In genomic region chr21:36141513-36141925, GRCh38 we compare ENCODE assay signal across 8 cellular contexts. TPM values are rescaled to one million over a fixed set of nuclear protein-coding genes. Genes with fewer than 3 reads are reported as not detected.
DNase-seq lines count a peak whose midpoint lies in the region; ATAC-seq and TF ChIP-seq lines count a peak whose summit lies in the region.

No MANE protein-coding gene starts in this region.

- H3K79me2 ChIP-seq in osteoblast (ENCODE audit: insufficient read depth, low read length) = peaks cover 3% of the 10 kb centered on the region

- H3K4me1 ChIP-seq in SJSA1 (replicated peaks) = peaks cover 5% of the 10 kb centered on the region
- H3K4me1 ChIP-seq in osteoblast (ENCODE audit: insufficient read depth, low read length) = peaks cover under 1% of the 10 kb centered on the region
- H3K4me1 ChIP-seq in upper lobe of left lung = peaks cover 0 to 6% (median 3%) of the 10 kb centered on the region in 4 donors

- no peak for TF ChIP-seq POLR2A in upper lobe of left lung (IDR thresholded peaks at IDR 0.05)

- H3K9me3 ChIP-seq in SJSA1 (replicated peaks) (no peaks in the 10 kb centered on the region), osteoblast (ENCODE audit: low read depth, low read length) (no peaks in the 10 kb centered on the region), upper lobe of left lung (no peaks in the 10 kb centered on the region)

- H4K20me1 ChIP-seq in osteoblast (ENCODE audit: insufficient read depth, low read length) = no peaks in the 10 kb centered on the region

- peak; percentile 92 to 96 for ATAC-seq in upper lobe of left lung (ENCODE audit: low FRiP score in 2 of 2)

- 16 to 21% methylated on average over 6 of the region's 6 CpGs for WGBS in upper lobe of left lung, 2 donors

- no peak for TF ChIP-seq EP300 in upper lobe of left lung (IDR thresholded peaks at IDR 0.05)

- H3K4me2 ChIP-seq in osteoblast (ENCODE audit: insufficient read depth, low read length) = no peak overlapping the region

- DNase-seq in ELR (ENCODE audit: low read depth) (peak; percentile 92), HEK293T (ENCODE audit: extremely low spot score) (peak; percentile 75), NCI-H1092 treated with DMSO at 0.1 percent for 48 hours (lab: John Stamatoyannopoulos, UW) (peak; percentile 94), SJSA1 (ENCODE audit: low read depth in 1 of 2, low spot score in 2 of 2) (peak; percentile 62 to 82), activated gamma-delta T cell treated with Interleukin-2 at 50 U/mL for 16 hours (peak; percentile 86), foreskin melanocyte (peak; percentile 52), osteoblast (ENCODE audit: insufficient read length, low spot score, missing footprints) (peak; percentile 87), upper lobe of left lung (peak; percentile 54 to 94)

- no peak overlapping the region for H2AFZ ChIP-seq in osteoblast (ENCODE audit: low read length)

- CTCF ChIA-PET in HEK293T (lab: Yijun Ruan, JAX) = interaction anchor here (0.7 to 1.5 kb wide), 4 partner anchors 9 to 79 kb away, joined by 3 to 6 read pairs (median 4); no protein-coding TSS in a partner anchor

- POLR2A ChIA-PET in HEK293T (lab: Yijun Ruan, JAX) = no interaction called here

- H3K27ac ChIP-seq in SJSA1 (no peak overlapping the region), osteoblast (ENCODE audit: low read depth, low read length) (no peak overlapping the region), upper lobe of left lung (no peak overlapping the region)

- H3K27me3 ChIP-seq in SJSA1 (replicated peaks) = no peaks in the 10 kb centered on the region
- no peaks in the 10 kb centered on the region for H3K27me3 ChIP-seq in osteoblast (ENCODE audit: insufficient read depth, low read length)
- no peaks in the 10 kb centered on the region for H3K27me3 ChIP-seq in upper lobe of left lung

- TF ChIP-seq CTCF in osteoblast (IDR thresholded peaks at IDR 0.05; ENCODE audit: extremely low read depth, low read depth, low read length) (peak; percentile 88), upper lobe of left lung (IDR thresholded peaks at IDR 0.05) (peak; percentile 67 to 90 (median 81))

- H3K4me3 ChIP-seq in SJSA1 (no peak overlapping the region), osteoblast (ENCODE audit: insufficient read depth, low read length) (no peak overlapping the region), upper lobe of left lung (no peak overlapping the region)

- peaks cover 46% of the 10 kb centered on the region for H3K36me3 ChIP-seq in SJSA1
- peaks cover 17% of the 10 kb centered on the region for H3K36me3 ChIP-seq in osteoblast (ENCODE audit: insufficient read depth, low read length)
- H3K36me3 ChIP-seq in upper lobe of left lung = peaks cover 0 to 5% (median 2%) of the 10 kb centered on the region in 4 donors

TF ChIP-seq in HEK293T, 16 proteins besides CTCF, POLR2A, EP300 and RAD21:
- no peak for TF ChIP-seq L3MBTL2 (conservative IDR thresholded peaks at IDR 0.05)
- TF ChIP-seq SUZ12 (IDR thresholded peaks at IDR 0.05) = no peak
- TF ChIP-seq ZNF384 (IDR thresholded peaks at IDR 0.05) = no peak

RNA-seq across cellular contexts. Expression of gene CBR3, which starts 6.6 kb away (rescaled TPM):
- 22.0 and 30.0 TPM in 2 replicates for total RNA-seq in SJSA1 (2014; rRNA removed; shearing (Covaris generic))
- total RNA-seq in osteoblast (17.4 and 22.7 TPM in 2 replicates), upper lobe of left lung (1 to 10 TPM; 3.8 to 8.4 (median 6.2) TPM)

RNA-seq across cellular contexts. Expression of gene DOP1B, which starts 15.1 kb away (rescaled TPM):
- total RNA-seq in SJSA1 (2014; rRNA removed; shearing (Covaris generic)) = 1.4 and 5.7 TPM in 2 replicates
- 16.3 and 23.6 TPM in 2 replicates for total RNA-seq in osteoblast
- total RNA-seq in upper lobe of left lung = 10 to 100 TPM; 13.7 to 78.6 (median 23.0) TPM
